Comparison of ENCODE assay signal across 1 cellular context in genomic region chr16:3825940-3826339, GRCh38.
TF ChIP-seq lines count a peak whose summit lies in the region.

No MANE protein-coding gene starts in this region.

TF ChIP-seq in HepG2, 621 proteins besides CTCF, POLR2A, EP300 and RAD21:
- no peak for TF ChIP-seq ESRRA (CRISPR knock-in tag; IDR thresholded peaks at IDR 0.05; ENCODE audit: low read depth)
